Comparison of ENCODE assay signal across 24 cellular contexts in genomic region chr15:69395991-69396390, GRCh38.
"Had no signal": no experiment of that assay in that cellular context is flagged by ENCODE, and none has a peak within 500 bp of the region (broad histone marks: within the 10 kb centered on the region; RNA-seq: fewer than 3 reads in every experiment).

No MANE protein-coding gene starts in this region.

- H3K27ac ChIP-seq: colonic mucosa, esophagus squamous epithelium, lower lobe of right lung, neutrophil, pancreas, right lobe of liver, thoracic aorta, tibial nerve, upper lobe of left lung, uterus had no signal

- ATAC-seq: left colon; left ventricle myocardium superior; lower lobe of right lung; natural killer cell; pancreas; stimulated activated naive B cell treated with anti-CD40 and anti-IgM and Interleukin-4, amounts not matched to agents 10 μg/mL and 1 μg/mL and 100 μg/mL, for 72 hours had no signal

- H3K4me1 ChIP-seq: colonic mucosa, pancreas had no signal

- H3K9me3 ChIP-seq: colonic mucosa, esophagus squamous epithelium, lower lobe of right lung, neutrophil, pancreas, right lobe of liver, thoracic aorta, tibial nerve, upper lobe of left lung, uterus had no signal

- H3K27me3 ChIP-seq: colonic mucosa, neutrophil, tibial nerve, upper lobe of left lung, uterus had no signal

- H3K4me3 ChIP-seq: colonic mucosa, esophagus squamous epithelium, lower lobe of right lung, pancreas, right lobe of liver, thoracic aorta, tibial nerve, upper lobe of left lung, uterus had no signal

- DNase-seq: colonic mucosa; effector CD8-positive, alpha-beta T cell; esophagus squamous epithelium; foreskin melanocyte; glutamatergic neuron; hypothalamus; immature natural killer cell; kidney glomerular epithelial cell; left colon; left ventricle myocardium superior; lower lobe of right lung; natural killer cell; pancreas; retina; right lobe of liver; small intestine; stimulated activated CD4-positive, alpha-beta T cell treated with anti-CD3 and anti-CD28 coated beads, Interleukin-15, amount 100 ng/mL, for 24 hours; stimulated activated CD4-positive, alpha-beta T cell treated with anti-CD3 and anti-CD28 coated beads, Interleukin-2, amount 100 ng/mL, for 48 hours; stimulated activated naive B cell treated with anti-CD40 and anti-IgM and Interleukin-4, amounts not matched to agents 10 μg/mL and 1 μg/mL and 100 μg/mL, for 72 hours; upper lobe of left lung; uterus had no signal

- H3K36me3 ChIP-seq: colonic mucosa, neutrophil, pancreas, right lobe of liver, thoracic aorta, tibial nerve, uterus had no signal
